ENCODE assay signal across 23 cellular contexts in genomic region chr6:4383910-4384637, GRCh38.
A peak's percentile ranks its signal among the peaks of the same experiment; 100 is the strongest.
DNase-seq lines count a peak whose midpoint lies in the region; ATAC-seq and TF ChIP-seq lines count a peak whose summit lies in the region.
"Had no signal": no experiment of that assay in that cellular context is flagged by ENCODE, and none has a peak within 500 bp of the region (broad histone marks: within the 10 kb centered on the region; RNA-seq: fewer than 3 reads in every experiment).

No MANE protein-coding gene starts in this region.

- no peak overlapping the region for H2BK5ac ChIP-seq in neuronal stem cell (ENCODE audit: low read length)

- H3K27ac ChIP-seq in suprapubic skin (no peak overlapping the region), neuronal stem cell (replicated peaks; ENCODE audit: low read length) (no peak overlapping the region)
- H3K27ac ChIP-seq: BLaER1 treated with 17β-estradiol and CSF1 and Interleukin-3, amounts not matched to agents 10 nM and 100 nM; prostate gland; sigmoid colon; uterus had no signal

- peak; percentile 61 for ATAC-seq in WTC11
- no peak for ATAC-seq in HG02840 (IDR thresholded peaks at IDR 0.05; ENCODE audit: low FRiP score, unreplicated experiment)
- ATAC-seq: activated T-cell treated with anti-CD3 and anti-CD28 coated beads, Interleukin-2, amount 50 U/mL, for 4 hours; left cardiac atrium had no signal

- no peak overlapping the region for H2AK5ac ChIP-seq in neuronal stem cell (ENCODE audit: low read depth, low read length)

- no peak overlapping the region for H3K9ac ChIP-seq in neuronal stem cell (ENCODE audit: low read depth, low read length, poor library complexity)
- H3K9ac ChIP-seq: BLaER1 treated with 17β-estradiol and CSF1 and Interleukin-3, amounts not matched to agents 10 nM and 100 nM had no signal

- H3K27me3 ChIP-seq in suprapubic skin (no peaks in the 10 kb centered on the region), neuronal stem cell (ENCODE audit: control insufficient read depth in 3 of 3, insufficient read depth in 3 of 3, low read depth in 1 of 3, low read length in 3 of 3) (no peaks in the 10 kb centered on the region)
- H3K27me3 ChIP-seq: BLaER1 treated with 17β-estradiol and CSF1 and Interleukin-3, amounts not matched to agents 10 nM and 100 nM; MG63; sigmoid colon; uterus had no signal

- WGBS in suprapubic skin: 95% methylated on average over 11 of the region's 11 CpGs
- no CpG with 5 or more reads among the region's 11 CpGs for WGBS in neuronal stem cell (ENCODE audit: extremely low coverage in 2 of 2, insufficient read length in 2 of 2, insufficient replicate concordance in 1 of 2), 2 donors

- H3K4me2 ChIP-seq in neuronal stem cell (ENCODE audit: insufficient read depth, low read length, poor library complexity, severe bottlenecking): no peak overlapping the region
- H3K4me2 ChIP-seq: BLaER1 treated with 17β-estradiol and CSF1 and Interleukin-3, amounts not matched to agents 10 nM and 100 nM had no signal

- DNase-seq in Caki2 (ENCODE audit: low read depth) (peak; percentile 52), HFF-Myc (ENCODE audit: extremely low read depth, low read depth) (peak; percentile 11), WTC11 (ENCODE audit: low spot score) (no peak), fibroblast of mammary gland (ENCODE audit: low read depth) (peak; percentile 28), suprapubic skin (ENCODE audit: low spot score in 2 of 2) (no peak), GM13976 (ENCODE audit: low spot score) (no peak), neuronal stem cell (ENCODE audit: low spot score) (no peak)
- DNase-seq: activated CD4-positive, alpha-beta T cell treated with anti-CD3 and anti-CD28 coated beads, Interleukin-2, amount 10 ng/mL, durations not matched to agents 7 days and 5 days; activated T-cell treated with anti-CD3 and anti-CD28 coated beads, Interleukin-2, amount 50 U/mL, for 4 hours; cerebellar nuclear complex; COR-L47; erythroblast; left cardiac atrium; MG63; NCI-H524 treated with DMSO at 0.1 percent for 48 hours; SHP77; sigmoid colon; stimulated activated naive CD4-positive, alpha-beta T cell; T1000; uterus had no signal

- H3K4me3 ChIP-seq in HFF-Myc (replicated peaks; ENCODE audit: low read depth, low read length): no peak overlapping the region
- no peak overlapping the region for H3K4me3 ChIP-seq in fibroblast of mammary gland (ENCODE audit: control insufficient read depth, low read depth, low read length)
- H3K4me3 ChIP-seq in suprapubic skin: no peak overlapping the region
- no peak overlapping the region for H3K4me3 ChIP-seq in neuronal stem cell (ENCODE audit: low read length in 2 of 2)
- H3K4me3 ChIP-seq: BLaER1 treated with 17β-estradiol and CSF1 and Interleukin-3, amounts not matched to agents 10 nM and 100 nM; MG63; prostate gland; sigmoid colon; uterus had no signal

- no peak overlapping the region for H3K4ac ChIP-seq in neuronal stem cell (ENCODE audit: low read length)

- no peak overlapping the region for H3K14ac ChIP-seq in neuronal stem cell (ENCODE audit: low read length)

- no peak overlapping the region for H2BK120ac ChIP-seq in neuronal stem cell (ENCODE audit: low read depth, low read length)

- no peak overlapping the region for H2BK15ac ChIP-seq in neuronal stem cell (ENCODE audit: low read length)

- H3K27me3 Mint-ChIP-seq in WTC11 (ENCODE audit: low read depth): peaks cover 21% of the 10 kb centered on the region
- H3K27me3 Mint-ChIP-seq: activated CD4-positive, alpha-beta T cell treated with anti-CD3 and anti-CD28 coated beads, Interleukin-2, amount 10 ng/mL, durations not matched to agents 7 days and 5 days had no signal

- H3K36me3 Mint-ChIP-seq in WTC11: peaks cover 36% of the 10 kb centered on the region

- no peak overlapping the region for H4K91ac ChIP-seq in neuronal stem cell (ENCODE audit: low read depth, low read length, poor library complexity)

- TF ChIP-seq CTCF in HFF-Myc (IDR thresholded peaks at IDR 0.05; ENCODE audit: low read depth, low read length, missing control alignments): no peak
- TF ChIP-seq CTCF in WTC11 (IDR thresholded peaks at IDR 0.05): no peak
- TF ChIP-seq CTCF in fibroblast of mammary gland (conservative IDR thresholded peaks at IDR 0.05; ENCODE audit: control insufficient read depth, insufficient read depth, low read depth, low read length): no peak
- no peak for TF ChIP-seq CTCF in suprapubic skin (IDR thresholded peaks at IDR 0.05)
- TF ChIP-seq CTCF in GM13976 (IDR thresholded peaks at IDR 0.05; ENCODE audit: borderline replicate concordance, control extremely low read depth, extremely low read depth, insufficient read depth, missing control alignments): no peak

- H3K36me3 ChIP-seq in suprapubic skin (no peaks in the 10 kb centered on the region), neuronal stem cell (replicated peaks in 1 of 2; ENCODE audit: control insufficient read depth in 2 of 2, insufficient read depth in 2 of 2, low read length in 2 of 2) (no peaks in the 10 kb centered on the region)
- H3K36me3 ChIP-seq: MG63, prostate gland, sigmoid colon, uterus had no signal

- H3K9me3 Mint-ChIP-seq in WTC11: peaks cover 51% of the 10 kb centered on the region

- no peak overlapping the region for H2AFZ ChIP-seq in neuronal stem cell (ENCODE audit: low read length)

- TF ChIP-seq POLR2A in suprapubic skin (IDR thresholded peaks at IDR 0.05): no peak

- in situ Hi-C loops in Caki2 (cut with HindIII; ENCODE audit: low pct_unique_long_range_greater_than_20kb, low sequenced_read_pairs) (no loop called here), GM13976 (cut with MboI; ENCODE audit: low sequenced_read_pairs, unreplicated experiment) (no loop called here)

- H3K27ac Mint-ChIP-seq in WTC11: no peak overlapping the region
- H3K27ac Mint-ChIP-seq: activated CD4-positive, alpha-beta T cell treated with anti-CD3 and anti-CD28 coated beads, Interleukin-2, amount 10 ng/mL, durations not matched to agents 7 days and 5 days had no signal

- H4K8ac ChIP-seq in neuronal stem cell (ENCODE audit: low read depth, low read length): no peak overlapping the region

- H3K9me3 ChIP-seq in suprapubic skin (peaks cover 7% of the 10 kb centered on the region), neuronal stem cell (replicated peaks in 1 of 2; ENCODE audit: control insufficient read depth in 2 of 2, insufficient read depth in 1 of 2, low read depth in 1 of 2, low read length in 2 of 2) (peaks cover 7 to 30% of the 10 kb centered on the region in 2 donors)
- H3K9me3 ChIP-seq: prostate gland had no signal

- no peak overlapping the region for H3K23ac ChIP-seq in neuronal stem cell (ENCODE audit: low read depth, low read length, poor library complexity)

- H3K4me1 ChIP-seq in suprapubic skin (no peaks in the 10 kb centered on the region), neuronal stem cell (ENCODE audit: control insufficient read depth in 2 of 2, insufficient read depth in 1 of 2, low read depth in 1 of 2, low read length in 2 of 2) (peaks cover 5 to 7% of the 10 kb centered on the region in 2 donors)
- H3K4me1 ChIP-seq: BLaER1 treated with 17β-estradiol and CSF1 and Interleukin-3, amounts not matched to agents 10 nM and 100 nM; prostate gland; sigmoid colon; uterus had no signal

- CTCF ChIA-PET in WTC11 (lab: Charles Lee): no interaction called here

- H3K79me1 ChIP-seq in neuronal stem cell (ENCODE audit: low read depth, low read length): no peaks in the 10 kb centered on the region

- POLR2A ChIA-PET in WTC11 (lab: Charles Lee): no interaction called here

- H3K18ac ChIP-seq in neuronal stem cell (ENCODE audit: low read length): no peak overlapping the region

- H2BK12ac ChIP-seq in neuronal stem cell (ENCODE audit: low read length): no peak overlapping the region

- H3K4me1 Mint-ChIP-seq in WTC11: peaks cover 22% of the 10 kb centered on the region
- H3K4me1 Mint-ChIP-seq: activated CD4-positive, alpha-beta T cell treated with anti-CD3 and anti-CD28 coated beads, Interleukin-2, amount 10 ng/mL, durations not matched to agents 7 days and 5 days had no signal

- TF ChIP-seq EP300 in suprapubic skin (IDR thresholded peaks at IDR 0.05): no peak

- H3K4me3 Mint-ChIP-seq in WTC11: peak overlapping the region; percentile 20; the same call in 1 of the 2 replicates
- H3K4me3 Mint-ChIP-seq: activated CD4-positive, alpha-beta T cell treated with anti-CD3 and anti-CD28 coated beads, Interleukin-2, amount 10 ng/mL, durations not matched to agents 7 days and 5 days; activated T-cell treated with anti-CD3 and anti-CD28 coated beads, Interleukin-2, amount 50 U/mL, for 4 hours had no signal

TF ChIP-seq in WTC11, 78 proteins besides CTCF, POLR2A, EP300 and RAD21 (continues in another document):
- TF ChIP-seq HMGA2 (CRISPR knock-in tag; IDR thresholded peaks at IDR 0.05): no peak
- no peak for TF ChIP-seq MXD4 (CRISPR knock-in tag; IDR thresholded peaks at IDR 0.05; ENCODE audit: borderline replicate concordance)
- no peak for TF ChIP-seq TEAD1 (CRISPR knock-in tag; IDR thresholded peaks at IDR 0.05)
- no peak for TF ChIP-seq NR3C1 (CRISPR knock-in tag; conservative IDR thresholded peaks at IDR 0.05; ENCODE audit: low read depth)
- TF ChIP-seq ZNF232 (CRISPR knock-in tag; IDR thresholded peaks at IDR 0.05): no peak
- TF ChIP-seq CBFB (CRISPR knock-in tag; IDR thresholded peaks at IDR 0.05; ENCODE audit: low read depth): no peak
- no peak for TF ChIP-seq ERG (CRISPR knock-in tag; IDR thresholded peaks at IDR 0.05)
- TF ChIP-seq ZNF317 (CRISPR knock-in tag; IDR thresholded peaks at IDR 0.05; ENCODE audit: borderline replicate concordance, low read depth): no peak

Comparison
In these comparisons a context has a peak if more than half of its experiments do, and no peak if none do; other contexts are left out.
1. DNase-seq: peak in Caki2 (single experiment), HFF-Myc (single experiment) and fibroblast of mammary gland (single experiment); none in WTC11 (single experiment), suprapubic skin (0 of 2), GM13976 (single experiment) and neuronal stem cell (single experiment).